ENCODE assay signal across 12 cellular contexts in genomic region chr2:85741211-85741610, GRCh38. TPM values are rescaled to one million over a fixed set of nuclear protein-coding genes. Genes with fewer than 3 reads are reported as not detected.
DNase-seq lines count a peak whose midpoint lies in the region; ATAC-seq, FAIRE-seq and TF ChIP-seq lines count a peak whose summit lies in the region.
"Had no signal": no experiment of that assay in that cellular context is flagged by ENCODE, and none has a peak within 500 bp of the region (broad histone marks: within the 10 kb centered on the region; RNA-seq: fewer than 3 reads in every experiment).

No MANE protein-coding gene starts in this region.

- H3K36me3 ChIP-seq in left lung (no peaks in the 10 kb centered on the region), rectal smooth muscle tissue (ENCODE audit: control insufficient read depth, insufficient read depth, low read length) (no peaks in the 10 kb centered on the region)

- no peak for FAIRE-seq in GM19239 (lab: Jason Lieb, UNC)
- FAIRE-seq: G401.6 had no signal

- no peaks in the 10 kb centered on the region for H3K9me3 ChIP-seq in AG04450 (ENCODE audit: control insufficient read depth, insufficient read depth, low read length)
- H3K9me3 ChIP-seq in left lung = no peaks in the 10 kb centered on the region

- H3K4me3 ChIP-seq in AG04450 (ENCODE audit: low read depth, low read length) (no peak overlapping the region), left lung (no peak overlapping the region), rectal smooth muscle tissue (ENCODE audit: low read length) (no peak overlapping the region)
- H3K4me3 ChIP-seq: GM23338 had no signal

- TF ChIP-seq CTCF in AG04450 (IDR thresholded peaks at IDR 0.05; ENCODE audit: low read depth, low read length) (no peak), left lung (IDR thresholded peaks at IDR 0.05) (no peak)

- H3K4me1 ChIP-seq in left lung (peaks cover 38 to 52% of the 10 kb centered on the region in 2 donors), rectal smooth muscle tissue (ENCODE audit: control insufficient read depth, insufficient read depth, low read length) (peaks cover 45% of the 10 kb centered on the region)

- H3K9ac ChIP-seq in rectal smooth muscle tissue (ENCODE audit: low read length) = no peak overlapping the region

- intact Hi-C loops in left lung (cut with DNase I) = no loop called here

- H3K27me3 ChIP-seq in AG04450 (ENCODE audit: control insufficient read depth, insufficient read depth, low read length) (no peaks in the 10 kb centered on the region), left lung (no peaks in the 10 kb centered on the region), rectal smooth muscle tissue (ENCODE audit: control insufficient read depth, insufficient read depth, low read length) (no peaks in the 10 kb centered on the region)

- CTCF ChIA-PET in AG04450 (lab: Charles Lee) = interaction anchor here (0.8 to 2.9 kb wide), 7 partner anchors 9 to 92 kb away, joined by 3 to 16 read pairs (median 6); no protein-coding TSS in a partner anchor

- POLR2A ChIA-PET in AG04450 (lab: Yijun Ruan, JAX) = interaction anchor here (0.5 to 2.9 kb wide), 14 partner anchors 12 to 355 kb away, joined by 3 to 75 read pairs (median 4); partner anchors contain the start of genes ATOH8 and MAT2A

- DNase-seq in AG04450 (ENCODE audit: low read depth, low spot score) (no peak), caudate nucleus (lab: John Stamatoyannopoulos, UW) (peak in 2 of 61 donors; percentile 24 to 70), left lung (peak in 1 of 2 donors; percentile 54), GM19239 (ENCODE audit: insufficient read length, low spot score) (no peak), NCI-H1105 (lab: John Stamatoyannopoulos, UW) (no peak), GM19238 (ENCODE audit: insufficient read length, low spot score) (no peak), NCI-H510A (lab: John Stamatoyannopoulos, UW) (no peak)
- DNase-seq: stimulated activated CD4-positive, alpha-beta T cell treated with anti-CD3 and anti-CD28 coated beads, Interleukin-4, amount 100 ng/mL, for 24 hours had no signal

- ATAC-seq in left lung = peak; percentile 28

- H3K27ac ChIP-seq in AG04450 (ENCODE audit: low read depth, low read length) (peak overlapping the region; percentile 97), caudate nucleus (ENCODE audit: low read depth, low read length) (peak overlapping the region; percentile 99), left lung (peak overlapping the region; percentile 72 to 84), rectal smooth muscle tissue (ENCODE audit: low read depth, low read length) (peak overlapping the region; percentile 73)

RNA-seq across cellular contexts. Expression of gene ATOH8, which starts 12.6 kb away (rescaled TPM):
- 2.8 and 3.9 TPM in 2 replicates for polyA plus RNA-seq in AG04450 (2011; rRNA removed)
- 3.9 and 5.5 TPM in 2 replicates for polyA minus RNA-seq in AG04450 (2011; rRNA and poly(A)+ RNA removed)
- total RNA-seq in left lung = 10 to 100 TPM; 24.7 to 27.1 TPM

RNA-seq across cellular contexts. Expression of gene GNLY, which starts 47.1 kb away (rescaled TPM):
- polyA plus RNA-seq in AG04450 (2011; rRNA removed) = not detected in 2 replicates
- not detected in 2 replicates for polyA minus RNA-seq in AG04450 (2011; rRNA and poly(A)+ RNA removed)
- 10 to 100 TPM in 1 of 2 donors, 1 to 10 TPM in 1; 9.2 to 10.5 TPM for total RNA-seq in left lung
- total RNA-seq: GM23338, M059J had no signal
- polyA plus RNA-seq: GM23338 had no signal
